In the genomic region with DNA sequence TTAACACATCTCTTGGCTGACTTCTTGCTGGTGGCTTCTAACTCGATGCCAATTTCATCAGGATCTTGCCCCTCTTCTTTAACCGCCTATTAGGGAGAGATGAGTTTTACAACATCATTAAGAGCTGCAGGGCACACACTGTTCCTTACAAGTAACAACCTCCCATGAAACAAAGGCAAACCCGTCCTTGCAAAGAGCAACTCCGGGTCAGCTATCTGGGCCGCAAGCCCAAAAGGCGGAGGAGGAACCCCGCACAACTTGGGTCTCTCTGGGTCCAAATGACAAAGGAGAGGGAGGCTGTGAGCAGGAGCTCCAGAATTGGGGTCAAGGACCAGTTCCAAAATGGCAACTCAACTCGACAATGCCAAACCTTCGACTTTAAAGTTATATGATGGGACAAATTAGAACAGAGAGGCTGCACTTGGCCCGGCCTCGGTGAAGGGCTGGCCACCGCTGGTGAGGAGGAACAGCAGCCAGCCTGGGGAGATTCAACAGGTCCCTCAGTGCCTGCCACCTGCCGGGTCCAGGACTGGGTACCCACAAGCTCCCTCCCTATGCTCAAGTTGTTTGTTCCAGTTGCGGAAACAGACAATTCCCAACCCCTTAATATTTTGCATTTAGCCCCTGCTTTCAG, we compare ENCODE assay signal across 8 cellular contexts. TPM values are rescaled to one million over a fixed set of nuclear protein-coding genes. Genes with fewer than 3 reads are reported as not detected.
DNase-seq lines count a peak whose midpoint lies in the region; ATAC-seq and TF ChIP-seq lines count a peak whose summit lies in the region.

No MANE protein-coding gene starts in this region.

- peaks cover 42% of the 10 kb centered on the region for H4K20me1 ChIP-seq in OCI-LY7 (ENCODE audit: insufficient read depth, low read length)

- H3K4me1 ChIP-seq in OCI-LY7 (ENCODE audit: insufficient read depth, low read length, poor library complexity, severe bottlenecking) (peaks cover 39% of the 10 kb centered on the region), endocrine pancreas (ENCODE audit: control insufficient read depth, insufficient read depth, low read length) (peaks cover 17% of the 10 kb centered on the region)

- H3K4me1 Mint-ChIP-seq in neural crest cell: peaks cover 48% of the 10 kb centered on the region

- TF ChIP-seq CTCF in OCI-LY7 (conservative IDR thresholded peaks at IDR 0.05; ENCODE audit: low read length) (no peak), neural crest cell (conservative IDR thresholded peaks at IDR 0.05) (no peak)

- intact Hi-C loops in OCI-LY7 (cut with micrococcal nuclease; ENCODE audit: unreplicated experiment): loop anchor here (10.0 kb wide), 2 partner anchors 173 to 353 kb away; a partner anchor contains a TSS

- no peak overlapping the region for H2AFZ ChIP-seq in OCI-LY7 (ENCODE audit: low read length)

- no peaks in the 10 kb centered on the region for H3K9me2 ChIP-seq in OCI-LY7 (ENCODE audit: insufficient read depth, low read length)

- POLR2A ChIA-PET in OCI-LY7 (lab: Charles Lee): interaction anchor here (0.6 to 1.3 kb wide), 2 partner anchors 68 to 1686 kb away, joined by 4 to 5 read pairs; a partner anchor contains a TSS

- no peak for ATAC-seq in GM19023 (IDR thresholded peaks at IDR 0.05; ENCODE audit: unreplicated experiment)
- ATAC-seq in GM21447 (IDR thresholded peaks at IDR 0.05; ENCODE audit: unreplicated experiment): no peak
- no peak for ATAC-seq in HG03108 (IDR thresholded peaks at IDR 0.05; ENCODE audit: unreplicated experiment)

- peaks cover 84% of the 10 kb centered on the region for H3K36me3 ChIP-seq in OCI-LY7 (ENCODE audit: insufficient read depth, low read length)
- no peaks in the 10 kb centered on the region for H3K36me3 ChIP-seq in endocrine pancreas (ENCODE audit: control insufficient read depth, insufficient read depth, low read length)

- peak overlapping the region; percentile 100 for H3K4me3 Mint-ChIP-seq in neural crest cell

- no peaks in the 10 kb centered on the region for H3K27me3 Mint-ChIP-seq in neural crest cell (ENCODE audit: low read depth)

- H3K4me2 ChIP-seq in OCI-LY7 (ENCODE audit: low read length): peak overlapping the region; percentile 97

- peak overlapping the region; percentile 95 for H3K9ac ChIP-seq in endocrine pancreas (ENCODE audit: control insufficient read depth, insufficient read depth, low read length)

- H3K27me3 ChIP-seq in endocrine pancreas (ENCODE audit: control insufficient read depth, insufficient read depth, low read length): no peaks in the 10 kb centered on the region

- H3K27ac ChIP-seq in OCI-LY7 (ENCODE audit: low read depth, low read length, poor library complexity, severe bottlenecking): no peak overlapping the region

- H3K9me3 ChIP-seq in OCI-LY7 (ENCODE audit: low read length) (no peaks in the 10 kb centered on the region), endocrine pancreas (ENCODE audit: control insufficient read depth, low read length) (no peaks in the 10 kb centered on the region)

- peaks cover 93% of the 10 kb centered on the region for H3K79me2 ChIP-seq in OCI-LY7 (ENCODE audit: insufficient read depth, low read depth, low read length)

- DNase-seq in C1 segment of cervical spinal cord (lab: John Stamatoyannopoulos, UW) (peak in 12 of 14 donors; percentile 18 to 62 (median 40)), OCI-LY7 (ENCODE audit: low spot score) (no peak), neural crest cell (ENCODE audit: low read depth, low spot score) (no peak), COR-L47 (lab: John Stamatoyannopoulos, UW) (no peak)

- H3K9me3 Mint-ChIP-seq in neural crest cell: no peaks in the 10 kb centered on the region

- CTCF ChIA-PET in OCI-LY7 (lab: Charles Lee; ENCODE audit: unreplicated experiment): no interaction called here

- H3K27ac Mint-ChIP-seq in neural crest cell (ENCODE audit: unreplicated experiment): peak overlapping the region; percentile 94

- H3K4me3 ChIP-seq in OCI-LY7 (ENCODE audit: low read depth, low read length, poor library complexity, severe bottlenecking): peak overlapping the region; percentile 95
- peak overlapping the region; percentile 66 for H3K4me3 ChIP-seq in endocrine pancreas (ENCODE audit: control insufficient read depth, insufficient read depth, low read length)

- H3K36me3 Mint-ChIP-seq in neural crest cell (ENCODE audit: low read depth): peaks cover 16% of the 10 kb centered on the region

- BruUV-seq in OCI-LY7 (replicated peaks; lab: Mats Ljungman, UMichigan): no TSS peak

RNA-seq across cellular contexts. Expression of a gene that starts 1.1 kb away (rescaled TPM):
- 51.7 and 52.8 TPM in 2 replicates for total RNA-seq in OCI-LY7 (2014; rRNA removed; shearing (Covaris generic))
- total RNA-seq in OCI-LY7 (2022) (103 and 111 TPM in 2 replicates), neural crest cell (103 and 117 TPM in 2 replicates)

RNA-seq across cellular contexts. Expression of a gene that starts 1.5 kb away (rescaled TPM):
- 68.9 and 79.4 TPM in 2 replicates for total RNA-seq in OCI-LY7 (2014; rRNA removed; shearing (Covaris generic))
- total RNA-seq in OCI-LY7 (2022) (172 and 177 TPM in 2 replicates), neural crest cell (176 and 184 TPM in 2 replicates)

RNA-seq across cellular contexts. Expression of a gene that starts 53.7 kb away (rescaled TPM):
- total RNA-seq in OCI-LY7 (2014; rRNA removed; shearing (Covaris generic)): 0.41 and 0.60 TPM in 2 replicates
- total RNA-seq in OCI-LY7 (2022) (1.2 and 2.1 TPM in 2 replicates), neural crest cell (0.37 and 0.55 TPM in 2 replicates)

RNA-seq across cellular contexts. Expression of a gene that starts 58.9 kb away (rescaled TPM):
- 102 and 119 TPM in 2 replicates for total RNA-seq in OCI-LY7 (2014; rRNA removed; shearing (Covaris generic))
- total RNA-seq in OCI-LY7 (2022): 39.2 and 41.7 TPM in 2 replicates
- 23.2 and 25.6 TPM in 2 replicates for total RNA-seq in neural crest cell

RNA-seq across cellular contexts. Expression of a gene that starts 59.4 kb away (rescaled TPM):
- 2.1 and 4.6 TPM in 2 replicates for total RNA-seq in OCI-LY7 (2014; rRNA removed; shearing (Covaris generic))
- 4.6 and 4.9 TPM in 2 replicates for total RNA-seq in OCI-LY7 (2022)
- 16.0 and 21.7 TPM in 2 replicates for total RNA-seq in neural crest cell

Comparison
In these comparisons a context has a peak if more than half of its experiments do, and no peak if none do; other contexts are left out.
1. DNase-seq: peak in C1 segment of cervical spinal cord (12 of 14); none in OCI-LY7 (single experiment), neural crest cell (single experiment) and COR-L47 (single experiment).